1 cellular context compared by ENCODE assay signal in the genomic region with DNA sequence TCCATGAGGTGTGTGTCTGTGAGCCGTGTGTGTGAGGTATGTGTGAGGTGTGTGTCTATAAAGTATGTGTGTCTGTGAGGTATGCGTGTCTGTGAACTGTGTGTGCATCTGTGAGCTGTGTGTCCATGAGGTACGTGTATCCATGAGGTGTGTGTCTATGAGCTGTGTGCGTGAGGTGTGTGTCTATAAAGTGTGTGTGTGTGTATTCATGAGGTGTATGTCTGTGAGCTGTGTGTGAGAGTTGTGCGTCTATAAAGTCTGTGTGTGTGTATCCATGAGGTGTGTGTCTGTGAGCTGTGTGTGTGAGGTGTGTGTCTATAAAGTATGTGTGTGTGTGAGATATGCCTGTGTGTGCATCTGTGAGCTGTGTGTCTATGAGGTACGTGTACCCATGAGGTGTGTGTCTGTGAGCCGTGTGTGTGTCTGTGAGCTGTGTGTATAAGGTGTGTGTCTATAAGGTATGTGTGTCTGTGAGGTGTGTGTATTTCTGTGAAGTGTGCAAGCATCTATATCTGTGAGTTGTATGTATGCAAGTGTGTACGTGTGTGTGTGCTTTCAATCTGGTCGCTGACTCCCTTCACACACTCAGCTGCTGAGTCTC.
TF ChIP-seq lines count a peak whose summit lies in the region.

No MANE protein-coding gene starts in this region.

TF ChIP-seq in GM12891, 5 proteins besides CTCF, POLR2A, EP300 and RAD21:
- TF ChIP-seq POLR2AphosphoS5 (IDR thresholded peaks at IDR 0.05; ENCODE audit: low read depth, low read length) (no peak), TAF1 (IDR thresholded peaks at IDR 0.05; ENCODE audit: low read depth, low read length) (no peak), POU2F2 (IDR thresholded peaks at IDR 0.05; ENCODE audit: low read depth, low read length) (no peak), PAX5 (IDR thresholded peaks at IDR 0.05; ENCODE audit: insufficient read depth, low read length, severe bottlenecking) (no peak), SPI1 (IDR thresholded peaks at IDR 0.05; ENCODE audit: low read depth, low read length) (no peak)
